ENCODE assay signal across 14 cellular contexts in the genomic region with DNA sequence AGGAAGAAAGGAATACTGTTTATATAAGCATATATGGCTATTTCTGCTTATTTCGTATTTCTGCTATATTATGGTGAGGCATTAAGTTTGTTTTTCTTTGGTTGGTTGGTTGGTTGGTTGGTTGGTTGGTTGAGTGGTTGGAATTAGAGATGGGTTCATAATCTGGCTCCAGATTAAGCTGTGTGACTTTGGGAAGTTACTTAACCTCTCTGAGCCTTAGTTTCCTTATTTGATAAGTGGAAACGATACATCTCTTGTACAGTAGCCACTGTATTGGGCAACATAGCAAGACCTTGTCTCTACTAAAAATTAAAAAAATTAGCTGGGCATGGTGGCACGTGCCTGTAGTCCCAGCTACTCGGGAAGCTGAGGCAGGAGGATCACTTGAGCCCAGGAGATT. TPM values are rescaled to one million over a fixed set of nuclear protein-coding genes. Genes with fewer than 3 reads are reported as not detected.
DNase-seq lines count a peak whose midpoint lies in the region; ATAC-seq, FAIRE-seq and TF ChIP-seq lines count a peak whose summit lies in the region.
"Had no signal": no experiment of that assay in that cellular context is flagged by ENCODE, and none has a peak within 500 bp of the region (broad histone marks: within the 10 kb centered on the region; RNA-seq: fewer than 3 reads in every experiment).

No MANE protein-coding gene starts in this region.

- TF ChIP-seq RAD21 in K562 (CRISPR knock-in tag; conservative IDR thresholded peaks at IDR 0.05 in 1 of 2, IDR thresholded peaks at IDR 0.05 in 1 of 2), result no peak

- TF ChIP-seq CTCF in CD4-positive, alpha-beta T cell (IDR thresholded peaks at IDR 0.05), result no peak
- no peak for TF ChIP-seq CTCF in K562 (IDR thresholded peaks at IDR 0.05 in 2 of 3, conservative IDR thresholded peaks at IDR 0.05 in 1 of 3; ENCODE audit: insufficient read depth in 2 of 3, low read depth in 1 of 3, low read length in 3 of 3)
- TF ChIP-seq CTCF in dorsolateral prefrontal cortex (IDR thresholded peaks at IDR 0.05 in 54 of 56, conservative IDR thresholded peaks at IDR 0.05 in 2 of 56; ENCODE audit: low read depth in 1 of 56, partially characterized antibody in 56 of 56), result no peak

- H3K4me2 ChIP-seq in K562 (ENCODE audit: insufficient read depth, low read length), result no peak overlapping the region
- H3K4me2 ChIP-seq: A549 had no signal

- no peak for DNase-seq in CD4-positive, alpha-beta T cell
- DNase-seq in CD4-positive, alpha-beta memory T cell, result no peak
- DNase-seq in K562 (ENCODE audit: extremely low read depth in 1 of 4, low spot score in 3 of 4) (no peak), dorsolateral prefrontal cortex (no peak)
- no peak for DNase-seq in naive thymus-derived CD4-positive, alpha-beta T cell
- DNase-seq in activated CD4-positive, alpha-beta T cell treated with anti-CD3 and anti-CD28 coated beads, Interleukin-2, amount 10 ng/mL, durations not matched to agents 7 days and 5 days, result no peak
- DNase-seq: BE2C, DMS53, GF-D8, GM23248, H7, IMR-90 had no signal

- FAIRE-seq in K562 (lab: Jason Lieb, UNC), result no peak
- FAIRE-seq: A549 had no signal

- no peak overlapping the region for H2AFZ ChIP-seq in K562 (ENCODE audit: low read depth, low read length)
- H2AFZ ChIP-seq: GM23248 had no signal

- no peaks in the 10 kb centered on the region for H3K9me1 ChIP-seq in K562 (ENCODE audit: control insufficient read depth, insufficient read depth, low read length)

- no peak for TF ChIP-seq POLR2A in K562 (conservative IDR thresholded peaks at IDR 0.05)

- H3K4me1 ChIP-seq in CD4-positive, alpha-beta memory T cell (ENCODE audit: insufficient read depth, low read length), result peaks cover 8% of the 10 kb centered on the region
- H3K4me1 ChIP-seq in K562 (replicated peaks in 1 of 2; ENCODE audit: control insufficient read depth in 2 of 2, insufficient read depth in 2 of 2, low read length in 2 of 2), result no peaks in the 10 kb centered on the region
- no peaks in the 10 kb centered on the region for H3K4me1 ChIP-seq in naive thymus-derived CD4-positive, alpha-beta T cell (ENCODE audit: control insufficient read depth in 2 of 2, insufficient read depth in 2 of 2, low read length in 2 of 2)

- H3K27me3 ChIP-seq in CD4-positive, alpha-beta T cell (ENCODE audit: control insufficient read depth, insufficient read depth, low read length), result no peaks in the 10 kb centered on the region
- no peaks in the 10 kb centered on the region for H3K27me3 ChIP-seq in CD4-positive, alpha-beta memory T cell (ENCODE audit: insufficient read depth, low read length)
- H3K27me3 ChIP-seq in K562 (ENCODE audit: control insufficient read depth in 2 of 2, insufficient read depth in 2 of 2, low read length in 2 of 2), result no peaks in the 10 kb centered on the region
- H3K27me3 ChIP-seq in naive thymus-derived CD4-positive, alpha-beta T cell (ENCODE audit: control insufficient read depth in 2 of 2, insufficient read depth in 2 of 2, low read length in 2 of 2), result no peaks in the 10 kb centered on the region
- H3K27me3 ChIP-seq in dorsolateral prefrontal cortex, result no peaks in the 10 kb centered on the region
- H3K27me3 ChIP-seq: BE2C had no signal

- H3K27ac Mint-ChIP-seq in CD4-positive, alpha-beta T cell, result peak overlapping the region; percentile 22
- H3K27ac Mint-ChIP-seq in CD4-positive, alpha-beta memory T cell, result peak overlapping the region in 6 of 7 donors; percentile 12 to 63 (median 30)
- H3K27ac Mint-ChIP-seq in naive thymus-derived CD4-positive, alpha-beta T cell, result peak overlapping the region in 8 of 9 donors; percentile 23 to 85 (median 50)
- H3K27ac Mint-ChIP-seq in activated CD4-positive, alpha-beta T cell treated with anti-CD3 and anti-CD28 coated beads, Interleukin-2, amount 10 ng/mL, durations not matched to agents 7 days and 5 days, result no peak overlapping the region

- no peaks in the 10 kb centered on the region for H3K79me2 ChIP-seq in K562 (ENCODE audit: control insufficient read depth, insufficient read depth, low read length)

- intact Hi-C loops in CD4-positive, alpha-beta T cell (cut with DNase I, micrococcal nuclease), result no loop called here
- intact Hi-C loops in CD4-positive, alpha-beta memory T cell (cut with micrococcal nuclease), result no loop called here
- intact Hi-C loops in K562 (cut with micrococcal nuclease) (no loop called here), dorsolateral prefrontal cortex (cut with DNase I) (no loop called here)
- intact Hi-C loops in naive thymus-derived CD4-positive, alpha-beta T cell (cut with micrococcal nuclease), result loop anchor here in 1 of 2 donors (5.0 kb wide), 1 partner anchor 400 kb away; no protein-coding TSS in a partner anchor

- POLR2A ChIA-PET in CD4-positive, alpha-beta T cell (lab: Charles Lee), result interaction anchor here (4.3 kb wide), 1 partner anchor 46 kb away, joined by 23 read pairs; the partner anchor contains the start of gene CEP135
- POLR2A ChIA-PET in CD4-positive, alpha-beta memory T cell (lab: Charles Lee; ENCODE audit: partially characterized antibody), result no interaction called here
- POLR2A ChIA-PET in K562 (lab: Yijun Ruan, JAX), result no interaction called here
- POLR2A ChIA-PET in naive thymus-derived CD4-positive, alpha-beta T cell (lab: Charles Lee), result interaction anchor here (3.9 kb wide), 1 partner anchor 46 kb away, joined by 22 read pairs; the partner anchor contains the start of gene CEP135
- POLR2A ChIA-PET in activated CD4-positive, alpha-beta T cell treated with anti-CD3 and anti-CD28 coated beads, Interleukin-2, amount 10 ng/mL, durations not matched to agents 7 days and 5 days (lab: Charles Lee), result no interaction called here

- no peak overlapping the region for H3K4me3 ChIP-seq in CD4-positive, alpha-beta memory T cell (ENCODE audit: low read length in 2 of 2)
- no peak overlapping the region for H3K4me3 ChIP-seq in K562
- no peak overlapping the region for H3K4me3 ChIP-seq in naive thymus-derived CD4-positive, alpha-beta T cell (ENCODE audit: low read length)
- H3K4me3 ChIP-seq in dorsolateral prefrontal cortex, result no peak overlapping the region
- H3K4me3 ChIP-seq: A549, GM23248 had no signal

- peaks cover 23% of the 10 kb centered on the region for H3K4me1 Mint-ChIP-seq in CD4-positive, alpha-beta T cell (ENCODE audit: low read depth)
- peaks cover 12 to 23% (median 18%) of the 10 kb centered on the region in 4 donors for H3K4me1 Mint-ChIP-seq in CD4-positive, alpha-beta memory T cell
- H3K4me1 Mint-ChIP-seq in naive thymus-derived CD4-positive, alpha-beta T cell, result peaks cover 10 to 34% (median 24%) of the 10 kb centered on the region in 7 donors
- peaks cover 12% of the 10 kb centered on the region for H3K4me1 Mint-ChIP-seq in activated CD4-positive, alpha-beta T cell treated with anti-CD3 and anti-CD28 coated beads, Interleukin-2, amount 10 ng/mL, durations not matched to agents 7 days and 5 days

- no peaks in the 10 kb centered on the region for H3K9me3 Mint-ChIP-seq in CD4-positive, alpha-beta T cell
- no peaks in the 10 kb centered on the region for H3K9me3 Mint-ChIP-seq in CD4-positive, alpha-beta memory T cell
- no peaks in the 10 kb centered on the region for H3K9me3 Mint-ChIP-seq in naive thymus-derived CD4-positive, alpha-beta T cell
- H3K9me3 Mint-ChIP-seq in activated CD4-positive, alpha-beta T cell treated with anti-CD3 and anti-CD28 coated beads, Interleukin-2, amount 10 ng/mL, durations not matched to agents 7 days and 5 days, result no peaks in the 10 kb centered on the region

- H3K36me3 ChIP-seq in CD4-positive, alpha-beta memory T cell (ENCODE audit: insufficient read depth, low read length), result peaks cover 15% of the 10 kb centered on the region
- H3K36me3 ChIP-seq in K562 (ENCODE audit: control insufficient read depth, insufficient read depth, low read length), result peaks cover 37% of the 10 kb centered on the region; the same call in 2 of the 3 replicates
- H3K36me3 ChIP-seq in naive thymus-derived CD4-positive, alpha-beta T cell (ENCODE audit: control insufficient read depth in 2 of 3, insufficient read depth in 3 of 3, low read length in 3 of 3), result peaks cover 0 to 7% (median 0%) of the 10 kb centered on the region in 3 experiments
- H3K36me3 ChIP-seq: BE2C had no signal

- peaks cover 60% of the 10 kb centered on the region for H3K36me3 Mint-ChIP-seq in CD4-positive, alpha-beta T cell (ENCODE audit: low read depth)
- peaks cover 21 to 39% of the 10 kb centered on the region in 2 donors for H3K36me3 Mint-ChIP-seq in CD4-positive, alpha-beta memory T cell
- peaks cover 3 to 36% (median 31%) of the 10 kb centered on the region in 5 donors for H3K36me3 Mint-ChIP-seq in naive thymus-derived CD4-positive, alpha-beta T cell
- H3K36me3 Mint-ChIP-seq in activated CD4-positive, alpha-beta T cell treated with anti-CD3 and anti-CD28 coated beads, Interleukin-2, amount 10 ng/mL, durations not matched to agents 7 days and 5 days (ENCODE audit: low read depth), result peaks cover 39% of the 10 kb centered on the region

- H3K9ac ChIP-seq in K562 (ENCODE audit: insufficient read depth in 1 of 2, low read depth in 2 of 2, low read length in 2 of 2), result no peak overlapping the region
- H3K9ac ChIP-seq: GM23248 had no signal

- no TSS peak for BruUV-seq in K562 (replicated peaks; lab: Mats Ljungman, UMichigan)

- H3K4me3 Mint-ChIP-seq in CD4-positive, alpha-beta T cell, result no peak overlapping the region
- H3K4me3 Mint-ChIP-seq in CD4-positive, alpha-beta memory T cell, result no peak overlapping the region
- H3K4me3 Mint-ChIP-seq in naive thymus-derived CD4-positive, alpha-beta T cell, result no peak overlapping the region
- no peak overlapping the region for H3K4me3 Mint-ChIP-seq in activated CD4-positive, alpha-beta T cell treated with anti-CD3 and anti-CD28 coated beads, Interleukin-2, amount 10 ng/mL, durations not matched to agents 7 days and 5 days

- WGBS in K562 (ENCODE audit: insufficient coverage, low coverage, missing lambda C conversion rate), result 75% methylated on average over 4 of the region's 4 CpGs

- H3K27ac ChIP-seq in CD4-positive, alpha-beta T cell (ENCODE audit: low read depth, low read length), result no peak overlapping the region
- H3K27ac ChIP-seq in CD4-positive, alpha-beta memory T cell (ENCODE audit: low read depth, low read length), result no peak overlapping the region
- H3K27ac ChIP-seq in K562 (ENCODE audit: extremely low read depth, low read depth, low read length), result no peak overlapping the region
- H3K27ac ChIP-seq in naive thymus-derived CD4-positive, alpha-beta T cell (ENCODE audit: low read depth, low read length), result no peak overlapping the region
- H3K27ac ChIP-seq in dorsolateral prefrontal cortex, result no peak overlapping the region
- H3K27ac ChIP-seq: A549, C4-2B, GM23248 had no signal

- in situ Hi-C loops in K562 (cut with MboI), result no loop called here

- H3K9me3 ChIP-seq in CD4-positive, alpha-beta T cell (ENCODE audit: control insufficient read depth, low read length), result no peaks in the 10 kb centered on the region
- H3K9me3 ChIP-seq in CD4-positive, alpha-beta memory T cell (ENCODE audit: control insufficient read depth in 1 of 2, low read length in 2 of 2), result no peaks in the 10 kb centered on the region
- no peaks in the 10 kb centered on the region for H3K9me3 ChIP-seq in K562 (replicated peaks; ENCODE audit: control insufficient read depth, insufficient read depth, low read depth, low read length)
- H3K9me3 ChIP-seq in naive thymus-derived CD4-positive, alpha-beta T cell (ENCODE audit: control insufficient read depth in 2 of 3, low read length in 3 of 3), result no peaks in the 10 kb centered on the region
- H3K9me3 ChIP-seq: A549, BE2C had no signal

- H3K27me3 Mint-ChIP-seq in CD4-positive, alpha-beta T cell, result no peaks in the 10 kb centered on the region
- H3K27me3 Mint-ChIP-seq in CD4-positive, alpha-beta memory T cell, result no peaks in the 10 kb centered on the region
- H3K27me3 Mint-ChIP-seq in naive thymus-derived CD4-positive, alpha-beta T cell, result no peaks in the 10 kb centered on the region
- no peaks in the 10 kb centered on the region for H3K27me3 Mint-ChIP-seq in activated CD4-positive, alpha-beta T cell treated with anti-CD3 and anti-CD28 coated beads, Interleukin-2, amount 10 ng/mL, durations not matched to agents 7 days and 5 days

- no peaks in the 10 kb centered on the region for H4K20me1 ChIP-seq in K562 (replicated peaks; ENCODE audit: control insufficient read depth, insufficient read depth, low read length)

- no peak for TF ChIP-seq EP300 in K562 (IDR thresholded peaks at IDR 0.05; ENCODE audit: low read length)

- ATAC-seq in CD4-positive, alpha-beta T cell (ENCODE audit: poor library complexity), result no peak
- ATAC-seq in K562, result no peak
- no peak for ATAC-seq in naive thymus-derived CD4-positive, alpha-beta T cell
- ATAC-seq: A549 had no signal

- CTCF ChIA-PET in CD4-positive, alpha-beta T cell (lab: Charles Lee), result interaction anchor here (1.0 to 1.2 kb wide), 2 partner anchors 36 to 49 kb away, joined by 3 read pairs; no protein-coding TSS in a partner anchor
- CTCF ChIA-PET in CD4-positive, alpha-beta memory T cell (lab: Charles Lee; ENCODE audit: partially characterized antibody), result interaction anchor here (1.2 kb wide), 1 partner anchor 46 kb away, joined by 5 read pairs; the partner anchor contains the start of gene CEP135
- CTCF ChIA-PET in K562 (lab: Yijun Ruan, JAX; ENCODE audit: low intra/inter-chr PET ratio), result no interaction called here
- CTCF ChIA-PET in naive thymus-derived CD4-positive, alpha-beta T cell (lab: Charles Lee), result no interaction called here
- CTCF ChIA-PET in activated CD4-positive, alpha-beta T cell treated with anti-CD3 and anti-CD28 coated beads, Interleukin-2, amount 10 ng/mL, durations not matched to agents 7 days and 5 days (lab: Charles Lee), result interaction anchor here (0.6 kb wide), 1 partner anchor 938 kb away, joined by 3 read pairs; no protein-coding TSS in a partner anchor

RNA-seq across cellular contexts. Expression of gene CEP135, which starts 46.1 kb away (rescaled TPM):
- 10 to 100 TPM; 19.6 to 21.0 TPM for total RNA-seq in CD4-positive, alpha-beta T cell
- total RNA-seq in CD4-positive, alpha-beta memory T cell, result 10 to 100 TPM; 32.5 to 35.9 TPM
- polyA plus RNA-seq in CD4-positive, alpha-beta memory T cell, result 10 to 100 TPM in 1 of 2 donors, 1 to 10 TPM in 1; 8.6 to 13.0 TPM
- 21.1 and 101 TPM in 2 replicates for total RNA-seq in K562 (2011; cell fraction: chromatin; rRNA removed; ENCODE audit: low replicate concordance)
- 13.2 and 16.4 TPM in 2 replicates for total RNA-seq in K562 (2011; cell fraction: nucleolus; rRNA removed)
- total RNA-seq in K562 (2011; cell fraction: nucleoplasm; rRNA removed), result 43.6 and 71.6 TPM in 2 replicates
- total RNA-seq in K562 (2014; rRNA removed), result 10.9 and 18.6 TPM in 2 replicates
- 18.9 and 21.0 TPM in 2 replicates for total RNA-seq in K562 (2014; rRNA removed; fragmentation: Illumina TruSeq; extraction: Trizol)
- 15.3 and 15.8 TPM in 2 replicates for total RNA-seq in K562 (2015; rRNA removed; fragmentation: Illumina TruSeq; extraction: Trizol)
- 11.3 and 11.5 TPM in 2 replicates for total RNA-seq in K562 (2021)
- 15.1 and 15.5 TPM in 2 replicates for polyA plus RNA-seq in K562 (2011; rRNA removed)
- 1.9 and 5.0 TPM in 2 replicates for polyA plus RNA-seq in K562 (2011; cell fraction: cytosol; rRNA removed)
- polyA plus RNA-seq in K562 (2011; cell fraction: nucleus; rRNA removed), result 12.3 and 16.5 TPM in 2 replicates
- polyA plus RNA-seq in K562 (2012), result 6.9 and 9.8 TPM in 2 replicates
- 12.5 and 15.3 TPM in 2 replicates for polyA plus RNA-seq in K562 (2014; fragmentation: Illumina TruSeq; extraction: Trizol)
- polyA plus RNA-seq in K562 (2014; fragmentation: Nextera tagmentation; extraction: Ambion mirVana), result 1 to 10 TPM; 3.1 to 3.3 TPM
- 13.2 and 14.4 TPM in 2 replicates for polyA plus RNA-seq in K562 (2014; rRNA removed)
- 20.9 and 28.9 TPM in 2 replicates for polyA minus RNA-seq in K562 (2011; rRNA and poly(A)+ RNA removed)
- polyA minus RNA-seq in K562 (2011; cell fraction: cytosol; rRNA and poly(A)+ RNA removed), result 5.2 and 5.7 TPM in 2 replicates
- 21.1 and 34.1 TPM in 2 replicates for polyA minus RNA-seq in K562 (2011; cell fraction: nucleus; rRNA and poly(A)+ RNA removed)
- total RNA-seq in naive thymus-derived CD4-positive, alpha-beta T cell, result 10 to 100 TPM; 20.6 to 38.8 (median 24.6) TPM
- polyA plus RNA-seq in naive thymus-derived CD4-positive, alpha-beta T cell, result 10 to 100 TPM in 1 of 2 donors, 1 to 10 TPM in 1; 8.9 to 15.5 TPM
- total RNA-seq in dorsolateral prefrontal cortex, result 10 to 100 TPM in 2 of 120 experiments, 1 to 10 TPM in 118; 3.8 to 10.7 (median 6.2) TPM
- total RNA-seq in activated CD4-positive, alpha-beta T cell treated with anti-CD3 and anti-CD28 coated beads, Interleukin-2, amount 10 ng/mL, durations not matched to agents 7 days and 5 days, result 10 to 100 TPM; 19.1 to 22.7 TPM

RNA-seq across cellular contexts. Expression of gene EXOC1, which starts 49.2 kb away (rescaled TPM):
- total RNA-seq in CD4-positive, alpha-beta T cell, result 10 to 100 TPM; 15.2 to 15.7 TPM
- total RNA-seq in CD4-positive, alpha-beta memory T cell, result 10 to 100 TPM; 41.9 to 50.7 TPM
- polyA plus RNA-seq in CD4-positive, alpha-beta memory T cell, result 10 to 100 TPM in 1 of 2 donors, 1 to 10 TPM in 1; 9.4 to 20.9 TPM
- total RNA-seq in K562 (2011; cell fraction: chromatin; rRNA removed; ENCODE audit: low replicate concordance), result 14.5 and 61.2 TPM in 2 replicates
- 5.3 and 9.7 TPM in 2 replicates for total RNA-seq in K562 (2011; cell fraction: nucleolus; rRNA removed)
- total RNA-seq in K562 (2011; cell fraction: nucleoplasm; rRNA removed), result 15.5 and 17.3 TPM in 2 replicates
- total RNA-seq in K562 (2014; rRNA removed) (20.8 and 24.3 TPM in 2 replicates), K562 (2014; rRNA removed; fragmentation: Illumina TruSeq; extraction: Trizol) (35.9 and 39.9 TPM in 2 replicates), K562 (2015; rRNA removed; fragmentation: Illumina TruSeq; extraction: Trizol) (38.6 and 40.1 TPM in 2 replicates), K562 (2021) (26.2 TPM in 2 replicates), dorsolateral prefrontal cortex (10 to 100 TPM; 22.0 to 65.5 (median 49.2) TPM)
- polyA plus RNA-seq in K562 (2011; rRNA removed) (24.1 and 34.4 TPM in 2 replicates), K562 (2014; fragmentation: Illumina TruSeq; extraction: Trizol) (42.8 and 45.5 TPM in 2 replicates), K562 (2014; fragmentation: Nextera tagmentation; extraction: Ambion mirVana) (10 to 100 TPM; 16.0 to 19.5 TPM), K562 (2014; rRNA removed) (25.7 and 34.2 TPM in 2 replicates)
- 6.3 and 12.1 TPM in 2 replicates for polyA plus RNA-seq in K562 (2011; cell fraction: cytosol; rRNA removed)
- polyA plus RNA-seq in K562 (2011; cell fraction: nucleus; rRNA removed), result 41.1 and 53.7 TPM in 2 replicates
- 23.4 and 30.5 TPM in 2 replicates for polyA plus RNA-seq in K562 (2012)
- 44.5 and 53.7 TPM in 2 replicates for polyA minus RNA-seq in K562 (2011; rRNA and poly(A)+ RNA removed)
- polyA minus RNA-seq in K562 (2011; cell fraction: cytosol; rRNA and poly(A)+ RNA removed), result 10.1 and 12.6 TPM in 2 replicates
- 20.9 and 37.4 TPM in 2 replicates for polyA minus RNA-seq in K562 (2011; cell fraction: nucleus; rRNA and poly(A)+ RNA removed)
- 10 to 100 TPM; 20.3 to 46.7 (median 32.1) TPM for total RNA-seq in naive thymus-derived CD4-positive, alpha-beta T cell
- polyA plus RNA-seq in naive thymus-derived CD4-positive, alpha-beta T cell, result 10 to 100 TPM; 11.6 to 17.6 TPM
- 10 to 100 TPM; 30.3 to 32.3 TPM for total RNA-seq in activated CD4-positive, alpha-beta T cell treated with anti-CD3 and anti-CD28 coated beads, Interleukin-2, amount 10 ng/mL, durations not matched to agents 7 days and 5 days

Comparison
In these comparisons a context has a peak if more than half of its experiments do, and no peak if none do; other contexts are left out.
1. CTCF ChIA-PET loops: an anchor here in CD4-positive, alpha-beta T cell (1.0 to 1.2 kb wide), CD4-positive, alpha-beta memory T cell (1.2 kb wide) and activated CD4-positive, alpha-beta T cell treated with anti-CD3 and anti-CD28 coated beads, Interleukin-2, amount 10 ng/mL, durations not matched to agents 7 days and 5 days (0.6 kb wide); none called in K562 and naive thymus-derived CD4-positive, alpha-beta T cell.
2. POLR2A ChIA-PET loops: an anchor here in CD4-positive, alpha-beta T cell (4.3 kb wide) and naive thymus-derived CD4-positive, alpha-beta T cell (3.9 kb wide); none called in CD4-positive, alpha-beta memory T cell, K562 and activated CD4-positive, alpha-beta T cell treated with anti-CD3 and anti-CD28 coated beads, Interleukin-2, amount 10 ng/mL, durations not matched to agents 7 days and 5 days.